ENCODE assay signal across 8 cellular contexts in the genomic region with DNA sequence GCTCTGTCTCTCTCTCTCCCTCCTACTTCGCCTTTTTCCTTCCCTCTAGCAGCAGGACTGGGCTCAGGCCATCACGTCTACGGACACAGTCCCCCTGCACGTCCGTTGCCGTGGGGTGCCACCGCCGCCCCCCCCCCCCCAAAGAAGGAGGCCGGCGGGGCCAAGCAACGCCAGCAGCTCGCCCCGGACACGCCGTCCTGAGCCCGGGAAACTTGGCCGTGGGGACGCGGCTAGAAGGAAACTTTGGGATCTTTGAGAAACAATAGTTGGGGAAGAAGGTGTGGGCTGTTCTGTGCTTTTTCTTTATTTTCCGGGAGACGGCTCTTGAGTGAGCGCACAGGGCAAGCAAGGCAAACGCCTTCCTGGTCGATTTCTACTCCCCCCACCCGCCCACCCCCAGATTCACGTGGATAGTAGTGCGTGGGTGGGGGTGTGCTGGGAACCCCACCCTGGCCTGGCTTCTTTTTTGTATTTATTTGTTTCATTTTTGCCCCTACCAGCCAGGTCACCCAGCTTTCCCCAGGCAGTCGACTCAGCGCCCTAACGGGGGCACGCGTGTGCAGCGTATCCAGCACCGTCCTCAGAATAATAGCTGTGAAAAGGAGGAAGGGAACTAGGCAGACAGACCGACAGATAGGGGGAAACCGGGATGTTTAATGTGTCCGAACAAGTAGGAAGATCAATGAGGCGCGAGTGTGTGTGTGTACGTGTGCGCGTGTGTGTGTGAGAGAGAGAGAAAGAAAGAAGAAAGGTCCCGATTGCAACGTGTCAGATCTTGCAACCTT. TPM values are rescaled to one million over a fixed set of nuclear protein-coding genes. Genes with fewer than 3 reads are reported as not detected.
DNase-seq lines count a peak whose midpoint lies in the region; ATAC-seq and TF ChIP-seq lines count a peak whose summit lies in the region.

No MANE protein-coding gene starts in this region.

- peak overlapping the region; percentile 85 to 100 (median 97) for H3K4me2 ChIP-seq in BLaER1 treated with 17β-estradiol and CSF1 and Interleukin-3, amounts not matched to agents 10 nM and 100 nM

- H3K4me3 Mint-ChIP-seq in T-helper 1 cell treated with Interleukin-12 subunit alpha and Interleukin-12 subunit beta and Interleukin-4 antibody, amounts not matched to agents 30 μg/mL and 1 μg/mL, for 36 hours: peak overlapping the region; percentile 95
- H3K4me3 Mint-ChIP-seq in stimulated activated naive CD8-positive, alpha-beta T cell treated with anti-CD3 and anti-CD28 coated beads, Interleukin-15, amount 100 ng/mL, for 72 hours: peak overlapping the region; percentile 86 to 94

- H3K9me3 Mint-ChIP-seq in T-helper 1 cell treated with Interleukin-12 subunit alpha and Interleukin-12 subunit beta and Interleukin-4 antibody, amounts not matched to agents 30 μg/mL and 1 μg/mL, for 36 hours: no peaks in the 10 kb centered on the region
- H3K9me3 Mint-ChIP-seq in stimulated activated naive CD8-positive, alpha-beta T cell treated with anti-CD3 and anti-CD28 coated beads, Interleukin-15, amount 100 ng/mL, for 72 hours: no peaks in the 10 kb centered on the region

- peak; percentile 18 for ATAC-seq in stimulated activated naive CD8-positive, alpha-beta T cell treated with anti-CD3 and anti-CD28 coated beads, Interleukin-15, amount 100 ng/mL, for 72 hours
- ATAC-seq in HG02884 (IDR thresholded peaks at IDR 0.05; ENCODE audit: unreplicated experiment) (no peak), HG02938 (IDR thresholded peaks at IDR 0.05; ENCODE audit: unreplicated experiment) (no peak)

- peak overlapping the region; percentile 98 for H3K27ac Mint-ChIP-seq in T-helper 1 cell treated with Interleukin-12 subunit alpha and Interleukin-12 subunit beta and Interleukin-4 antibody, amounts not matched to agents 30 μg/mL and 1 μg/mL, for 36 hours
- H3K27ac Mint-ChIP-seq in stimulated activated naive CD8-positive, alpha-beta T cell treated with anti-CD3 and anti-CD28 coated beads, Interleukin-15, amount 100 ng/mL, for 72 hours: peak overlapping the region; percentile 82 to 95

- peak overlapping the region; percentile 73 to 92 (median 84) for H3K9ac ChIP-seq in BLaER1 treated with 17β-estradiol and CSF1 and Interleukin-3, amounts not matched to agents 10 nM and 100 nM
- H3K9ac ChIP-seq in colonic mucosa (ENCODE audit: low read depth in 2 of 2, low read length in 2 of 2): peak overlapping the region; percentile 78 to 95

- H3K4me1 Mint-ChIP-seq in T-helper 1 cell treated with Interleukin-12 subunit alpha and Interleukin-12 subunit beta and Interleukin-4 antibody, amounts not matched to agents 30 μg/mL and 1 μg/mL, for 36 hours (ENCODE audit: low read depth): peaks cover 49% of the 10 kb centered on the region
- peaks cover 47% of the 10 kb centered on the region for H3K4me1 Mint-ChIP-seq in stimulated activated naive CD8-positive, alpha-beta T cell treated with anti-CD3 and anti-CD28 coated beads, Interleukin-15, amount 100 ng/mL, for 72 hours

- peaks cover 28 to 34% (median 31%) of the 10 kb centered on the region in 10 experiments for H3K4me1 ChIP-seq in BLaER1 treated with 17β-estradiol and CSF1 and Interleukin-3, amounts not matched to agents 10 nM and 100 nM
- H3K4me1 ChIP-seq in colonic mucosa: peaks cover 5% of the 10 kb centered on the region

- H3K36me3 ChIP-seq in BLaER1 treated with 17β-estradiol and CSF1 and Interleukin-3, amounts not matched to agents 10 nM and 100 nM: peaks cover 0 to 4% (median 0%) of the 10 kb centered on the region in 11 experiments; a peak in 1 of 22 replicates
- H3K36me3 ChIP-seq in colonic mucosa: no peaks in the 10 kb centered on the region

- peaks cover 5% of the 10 kb centered on the region for H3K36me3 Mint-ChIP-seq in T-helper 1 cell treated with Interleukin-12 subunit alpha and Interleukin-12 subunit beta and Interleukin-4 antibody, amounts not matched to agents 30 μg/mL and 1 μg/mL, for 36 hours (ENCODE audit: low read depth)

- no peak for TF ChIP-seq CTCF in colonic mucosa (IDR thresholded peaks at IDR 0.05)
- no peak for TF ChIP-seq CTCF in lower leg skin (IDR thresholded peaks at IDR 0.05)

- peaks cover 0 to 12% (median 0%) of the 10 kb centered on the region in 11 experiments; a peak in 4 of 22 replicates for H4K20me1 ChIP-seq in BLaER1 treated with 17β-estradiol and CSF1 and Interleukin-3, amounts not matched to agents 10 nM and 100 nM

- peaks cover 29% of the 10 kb centered on the region for H3K27me3 Mint-ChIP-seq in T-helper 1 cell treated with Interleukin-12 subunit alpha and Interleukin-12 subunit beta and Interleukin-4 antibody, amounts not matched to agents 30 μg/mL and 1 μg/mL, for 36 hours (ENCODE audit: low read depth)
- peaks cover 43% of the 10 kb centered on the region for H3K27me3 Mint-ChIP-seq in stimulated activated naive CD8-positive, alpha-beta T cell treated with anti-CD3 and anti-CD28 coated beads, Interleukin-15, amount 100 ng/mL, for 72 hours

- H3K4me3 ChIP-seq in BLaER1 treated with 17β-estradiol and CSF1 and Interleukin-3, amounts not matched to agents 10 nM and 100 nM: peak overlapping the region; percentile 67 to 84 (median 74)
- H3K4me3 ChIP-seq in colonic mucosa (peak overlapping the region; percentile 70), lower leg skin (ENCODE audit: low read depth, poor library complexity, severe bottlenecking) (peak overlapping the region; percentile 55)

- DNase-seq in HCEC 1CT (peak; percentile 61), colonic mucosa (peak; percentile 57), lower leg skin (ENCODE audit: low spot score in 2 of 2) (peak in 1 of 2 donors; percentile 87)
- peak; percentile 23 to 38 for DNase-seq in stimulated activated naive CD8-positive, alpha-beta T cell treated with anti-CD3 and anti-CD28 coated beads, Interleukin-15, amount 100 ng/mL, for 72 hours

- no peaks in the 10 kb centered on the region for H3K9me3 ChIP-seq in BLaER1 treated with 17β-estradiol and CSF1 and Interleukin-3, amounts not matched to agents 10 nM and 100 nM (replicated peaks in 1 of 11)
- H3K9me3 ChIP-seq in colonic mucosa: no peaks in the 10 kb centered on the region

- intact Hi-C loops in colonic mucosa (cut with DNase I): no loop called here
- intact Hi-C loops in lower leg skin (cut with DNase I; ENCODE audit: low total_unique reads): no loop called here

- 0% methylated on average over 41 to 44 of the region's 44 CpGs for WGBS in lower leg skin, 2 donors

- peak overlapping the region; percentile 50 to 84 (median 78); a peak in 21 of 22 replicates for H3K27ac ChIP-seq in BLaER1 treated with 17β-estradiol and CSF1 and Interleukin-3, amounts not matched to agents 10 nM and 100 nM
- peak overlapping the region; percentile 85 for H3K27ac ChIP-seq in colonic mucosa

- H3K27me3 ChIP-seq in BLaER1 treated with 17β-estradiol and CSF1 and Interleukin-3, amounts not matched to agents 10 nM and 100 nM: no peaks in the 10 kb centered on the region
- no peaks in the 10 kb centered on the region for H3K27me3 ChIP-seq in colonic mucosa

- no peak for TF ChIP-seq POLR2A in lower leg skin (IDR thresholded peaks at IDR 0.05)

RNA-seq across cellular contexts. Expression of gene MXI1, which starts 1.4 kb away (rescaled TPM):
- 100 to 1,000 TPM in 1 of 2 donors, 10 to 100 TPM in 1; 58.0 to 304 TPM for total RNA-seq in colonic mucosa
- total RNA-seq in lower leg skin: 100 to 1,000 TPM in 2 of 4 donors, 10 to 100 TPM in 2; 83.9 to 112 (median 99.3) TPM
